Comparison of ENCODE assay signal across 20 cellular contexts in genomic region chr17:12549499-12549901, GRCh38.
A peak's percentile ranks its signal among the peaks of the same experiment; 100 is the strongest.
DNase-seq lines count a peak whose midpoint lies in the region; ATAC-seq, FAIRE-seq and TF ChIP-seq lines count a peak whose summit lies in the region.
"Had no signal": no experiment of that assay in that cellular context is flagged by ENCODE, and none has a peak within 500 bp of the region (broad histone marks: within the 10 kb centered on the region; RNA-seq: fewer than 3 reads in every experiment).

No MANE protein-coding gene starts in this region.

- intact Hi-C loops in left ventricle myocardium superior (cut with micrococcal nuclease) (loop anchor here (5.0 to 10.0 kb wide), 3 partner anchors 65 to 195 kb away; partner anchors contain the start of gene MYOCD), sigmoid colon (cut with DNase I) (loop anchor here (5.0 to 10.0 kb wide), 3 partner anchors 127 to 292 kb away; no protein-coding TSS in a partner anchor), colonic mucosa (cut with DNase I) (loop anchor here (5.0 to 10.0 kb wide), 2 partner anchors 118 to 185 kb away; partner anchors contain the start of gene MYOCD), Caco-2 (cut with micrococcal nuclease; ENCODE audit: unreplicated experiment) (loop anchor here (5.0 kb wide), 1 partner anchor 193 kb away; no protein-coding TSS in a partner anchor)

- CTCF ChIA-PET in Caco-2 (lab: Charles Lee): no interaction called here

- peak overlapping the region; percentile 23 for H2AFZ ChIP-seq in astrocyte (ENCODE audit: low read depth, low read length)

- no peak for TF ChIP-seq CTCF in astrocyte (IDR thresholded peaks at IDR 0.05; ENCODE audit: insufficient read depth, low read depth, low read length)
- no peak for TF ChIP-seq CTCF in sigmoid colon (IDR thresholded peaks at IDR 0.05)
- no peak for TF ChIP-seq CTCF in colonic mucosa (IDR thresholded peaks at IDR 0.05)
- TF ChIP-seq CTCF in Caco-2 (IDR thresholded peaks at IDR 0.05; ENCODE audit: insufficient read depth in 1 of 2, low read depth in 1 of 2, low read length in 1 of 2, severe bottlenecking in 1 of 2, unreplicated experiment in 1 of 2): no peak

- H3K36me3 Mint-ChIP-seq in astrocyte (ENCODE audit: low read depth, unreplicated experiment) (no peaks in the 10 kb centered on the region), Caco-2 (ENCODE audit: insufficient read depth, unreplicated experiment) (no peaks in the 10 kb centered on the region)

- POLR2A ChIA-PET in Caco-2 (lab: Charles Lee): no interaction called here

- H3K4me3 ChIP-seq in astrocyte (ENCODE audit: insufficient read depth, low read depth, low read length) (peak overlapping the region; percentile 25), sigmoid colon (peak overlapping the region in 1 of 4 donors; percentile 18), colonic mucosa (no peak overlapping the region), Caco-2 (ENCODE audit: low read depth, low read length) (no peak overlapping the region)
- H3K4me3 ChIP-seq: lower lobe of right lung, upper lobe of left lung had no signal

- no peaks in the 10 kb centered on the region for H3K36me3 ChIP-seq in astrocyte (ENCODE audit: insufficient read depth, low read length)
- no peaks in the 10 kb centered on the region for H3K36me3 ChIP-seq in sigmoid colon
- H3K36me3 ChIP-seq in colonic mucosa: no peaks in the 10 kb centered on the region
- no peaks in the 10 kb centered on the region for H3K36me3 ChIP-seq in Caco-2 (ENCODE audit: control insufficient read depth, insufficient read depth, low read length)
- H3K36me3 ChIP-seq: BE2C, lower lobe of right lung, upper lobe of left lung had no signal

- no peak for FAIRE-seq in astrocyte (lab: Jason Lieb, UNC)

- no peaks in the 10 kb centered on the region for H3K4me1 Mint-ChIP-seq in astrocyte (ENCODE audit: low read depth, unreplicated experiment)
- H3K4me1 Mint-ChIP-seq in Caco-2 (ENCODE audit: low read depth, unreplicated experiment): no peaks in the 10 kb centered on the region

- ATAC-seq in left ventricle myocardium superior (peak; percentile 42), HG03139 (IDR thresholded peaks at IDR 0.05; ENCODE audit: unreplicated experiment) (no peak)
- ATAC-seq: activated T-cell treated with anti-CD3 and anti-CD28 coated beads, Interleukin-2, amount 50 U/mL, for 4 hours; lower lobe of right lung had no signal

- peak overlapping the region; percentile 76 for H3K9ac ChIP-seq in astrocyte (ENCODE audit: low read length)
- H3K9ac ChIP-seq in colonic mucosa (ENCODE audit: low read depth in 2 of 2, low read length in 2 of 2): no peak overlapping the region

- no peak for TF ChIP-seq EP300 in sigmoid colon (IDR thresholded peaks at IDR 0.05)

- H3K9me3 Mint-ChIP-seq in astrocyte (ENCODE audit: unreplicated experiment) (peaks cover 3% of the 10 kb centered on the region), Caco-2 (ENCODE audit: unreplicated experiment) (no peaks in the 10 kb centered on the region)
- H3K9me3 Mint-ChIP-seq: activated T-cell treated with anti-CD3 and anti-CD28 coated beads, Interleukin-2, amount 50 U/mL, for 4 hours had no signal

- H3K9me3 ChIP-seq in astrocyte (ENCODE audit: insufficient read depth, low read depth, low read length) (no peaks in the 10 kb centered on the region), sigmoid colon (no peaks in the 10 kb centered on the region), colonic mucosa (no peaks in the 10 kb centered on the region), Caco-2 (no peaks in the 10 kb centered on the region)
- H3K9me3 ChIP-seq: BE2C, lower lobe of right lung, upper lobe of left lung had no signal

- H3K27ac Mint-ChIP-seq in astrocyte (ENCODE audit: unreplicated experiment) (no peak overlapping the region), Caco-2 (ENCODE audit: unreplicated experiment) (no peak overlapping the region)

- DNase-seq in EL: peak; percentile 84
- DNase-seq in astrocyte (ENCODE audit: low read depth): peak; percentile 17
- no peak for DNase-seq in left ventricle myocardium superior
- DNase-seq in sigmoid colon: no peak
- no peak for DNase-seq in colonic mucosa
- DNase-seq in Caco-2: no peak
- no peak for DNase-seq in NCI-H748 (lab: John Stamatoyannopoulos, UW; ENCODE audit: unreplicated experiment)
- DNase-seq: activated CD4-positive, alpha-beta T cell treated with anti-CD3 and anti-CD28 coated beads for 4 hours; activated T-cell treated with anti-CD3 and anti-CD28 coated beads, Interleukin-2, amount 50 U/mL, for 4 hours; BE2C; hippocampal formation; KBM-7; lower lobe of right lung; NCI-H1694; NCI-H69; occipital lobe; RPMI8226; T-helper 2 cell; upper lobe of left lung had no signal

- H3K27me3 Mint-ChIP-seq in astrocyte (ENCODE audit: low read depth, unreplicated experiment) (peaks cover 7% of the 10 kb centered on the region), Caco-2 (ENCODE audit: insufficient read depth, unreplicated experiment) (no peaks in the 10 kb centered on the region)

- no peaks in the 10 kb centered on the region for H3K79me2 ChIP-seq in astrocyte (ENCODE audit: insufficient read depth, low read length)

- H3K27ac ChIP-seq in astrocyte (ENCODE audit: low read depth, low read length) (peak overlapping the region; percentile 65), sigmoid colon (peak overlapping the region; percentile 21 to 79 (median 76)), colonic mucosa (no peak overlapping the region)
- H3K27ac ChIP-seq: lower lobe of right lung, upper lobe of left lung had no signal

- no peak for TF ChIP-seq POLR2A in sigmoid colon (IDR thresholded peaks at IDR 0.05)

- BruUV-seq in Caco-2 (replicated peaks; lab: Mats Ljungman, UMichigan): no TSS peak

- peak overlapping the region; percentile 62 for H3K4me2 ChIP-seq in astrocyte (ENCODE audit: low read length)

- 64 to 83% methylated on average over 9 of the region's 9 CpGs for WGBS in sigmoid colon, 2 donors

- no peaks in the 10 kb centered on the region for H4K20me1 ChIP-seq in astrocyte (ENCODE audit: insufficient read depth, low read length)

- H3K4me1 ChIP-seq in astrocyte (ENCODE audit: insufficient read depth, low read length) (no peaks in the 10 kb centered on the region), sigmoid colon (peaks cover 0 to 53% (median 44%) of the 10 kb centered on the region in 4 donors), colonic mucosa (no peaks in the 10 kb centered on the region), Caco-2 (no peaks in the 10 kb centered on the region)
- H3K4me1 ChIP-seq: BE2C, lower lobe of right lung, upper lobe of left lung had no signal

- no peaks in the 10 kb centered on the region for H3K27me3 ChIP-seq in astrocyte (ENCODE audit: insufficient read depth, low read length)
- no peaks in the 10 kb centered on the region for H3K27me3 ChIP-seq in sigmoid colon
- no peaks in the 10 kb centered on the region for H3K27me3 ChIP-seq in colonic mucosa
- H3K27me3 ChIP-seq in Caco-2 (replicated peaks; ENCODE audit: control insufficient read depth, insufficient read depth, low read length): no peaks in the 10 kb centered on the region
- H3K27me3 ChIP-seq: BE2C, upper lobe of left lung had no signal

- no peak overlapping the region for H3K4me3 Mint-ChIP-seq in astrocyte (ENCODE audit: unreplicated experiment)
- no peak overlapping the region for H3K4me3 Mint-ChIP-seq in Caco-2 (ENCODE audit: unreplicated experiment)
- H3K4me3 Mint-ChIP-seq: activated T-cell treated with anti-CD3 and anti-CD28 coated beads, Interleukin-2, amount 50 U/mL, for 4 hours had no signal

Comparison
In these comparisons a context has a peak if more than half of its experiments do, and no peak if none do; other contexts are left out.
1. DNase-seq: peak in EL (single experiment) and astrocyte (single experiment); none in left ventricle myocardium superior (single experiment), sigmoid colon (single experiment), colonic mucosa (single experiment), Caco-2 (0 of 2) and NCI-H748 (single experiment).